In the genomic region with DNA sequence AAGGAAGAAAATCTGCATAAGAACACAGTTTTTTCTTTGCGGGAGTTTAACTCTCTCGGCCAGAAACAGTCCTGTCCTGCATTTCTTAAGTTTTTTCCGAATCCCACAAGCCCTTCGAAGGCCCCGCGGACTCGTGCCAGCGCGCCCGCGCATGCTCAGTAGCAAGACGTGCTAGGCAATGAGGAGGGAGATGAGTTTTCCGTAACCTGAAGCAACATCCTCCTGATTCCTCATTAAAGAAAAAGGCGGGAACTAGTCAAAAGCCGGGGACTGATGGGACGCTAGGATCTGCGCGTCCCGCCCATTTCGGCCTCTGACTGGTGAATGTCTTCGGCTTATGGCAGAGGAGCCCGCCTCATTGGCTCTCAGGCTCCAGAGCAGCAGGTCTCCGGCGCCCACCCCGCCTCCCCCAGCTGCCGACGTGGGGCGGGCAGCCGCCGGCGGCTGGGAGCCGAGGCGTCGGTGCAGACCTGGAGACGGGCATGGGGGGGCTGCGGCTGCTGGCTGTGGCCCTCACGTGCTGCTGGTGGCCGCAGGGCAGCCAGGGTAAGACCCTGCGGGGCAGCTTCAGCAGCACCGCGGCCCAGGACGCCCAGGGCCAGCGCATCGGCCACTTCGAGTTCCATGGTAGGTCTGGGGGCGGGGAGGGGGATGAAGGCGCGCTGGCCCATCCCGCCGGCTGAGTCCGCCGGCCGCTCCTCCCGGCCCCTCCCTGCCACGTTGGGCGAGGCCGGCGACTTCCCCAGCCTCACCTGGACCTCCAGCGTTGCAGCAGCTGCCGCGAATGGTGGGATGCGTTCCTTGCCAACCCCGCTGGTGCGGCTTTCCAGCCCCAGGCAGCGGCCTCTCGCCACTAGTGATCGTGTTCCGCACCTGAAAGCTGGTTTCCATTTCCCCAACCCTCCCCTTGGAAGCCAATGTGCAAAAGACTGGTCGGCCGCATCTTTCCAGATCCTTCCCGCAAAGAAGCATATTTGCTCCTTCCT, we compare ENCODE assay signal across 8 cellular contexts. TPM values are rescaled to one million over a fixed set of nuclear protein-coding genes. Genes with fewer than 3 reads are reported as not detected.
DNase-seq lines count a peak whose midpoint lies in the region; ATAC-seq and TF ChIP-seq lines count a peak whose summit lies in the region.

A gene (plus strand): TSS at position 412 of the 986 bp plus-strand sequence. CDS start 71 bp downstream, at position 483.

- H3K4me1 Mint-ChIP-seq in type B pancreatic cell (ENCODE audit: unreplicated experiment), result peaks cover 8% of the 10 kb centered on the region

- H3K27ac Mint-ChIP-seq in type B pancreatic cell, result peak within 1 kb of the TSS; percentile 87

- H3K9me3 Mint-ChIP-seq in type B pancreatic cell, result peaks cover 5% of the 10 kb centered on the region

- intact Hi-C loops in left cardiac atrium (cut with DNase I), result no loop called here
- intact Hi-C loops in posterior cingulate gyrus (cut with DNase I), result no loop called here

- peaks cover 14% of the 10 kb centered on the region for H3K36me3 Mint-ChIP-seq in type B pancreatic cell

- no peaks in the 10 kb centered on the region for H3K27me3 Mint-ChIP-seq in type B pancreatic cell

- H3K4me3 Mint-ChIP-seq in type B pancreatic cell, result peak within 1 kb of the TSS; percentile 90

- in situ Hi-C loops in GM13977 (cut with MboI; ENCODE audit: low pct_unique_long_range_greater_than_20kb, low sequenced_read_pairs, unreplicated experiment), result no loop called here

- peak; percentile 99 for ATAC-seq in HG02852 (IDR thresholded peaks at IDR 0.05; ENCODE audit: unreplicated experiment)
- peak; percentile 99 to 100 for ATAC-seq in left cardiac atrium

- peak; percentile 97 for DNase-seq in GM13977 (ENCODE audit: low spot score)
- peak; percentile 98 for DNase-seq in NCI-H1436 treated with DMSO at 0.1 percent for 48 hours (lab: John Stamatoyannopoulos, UW)
- peak; percentile 72 to 98 (median 80) for DNase-seq in T-helper 1 cell
- peak; percentile 31 to 98 (median 92) for DNase-seq in amygdala (lab: John Stamatoyannopoulos, UW)
- peak; percentile 98 for DNase-seq in left cardiac atrium
- peak; percentile 88 to 99 (median 94) for DNase-seq in posterior cingulate gyrus
- DNase-seq in type B pancreatic cell (ENCODE audit: extremely low spot score, unreplicated experiment), result peak; percentile 92

- TF ChIP-seq CTCF in GM13977 (IDR thresholded peaks at IDR 0.05; ENCODE audit: extremely low read depth, insufficient read depth, missing control alignments) (no peak), type B pancreatic cell (conservative IDR thresholded peaks at IDR 0.05) (no peak)

RNA-seq across cellular contexts. Expression of the gene that starts here (rescaled TPM):
- 1 to 10 TPM; 4.9 TPM for total RNA-seq in left cardiac atrium
- total RNA-seq in type B pancreatic cell (ENCODE audit: low replicate concordance), result 6.1 and 6.6 TPM in 2 replicates

Comparison
In these comparisons a context has a peak if more than half of its experiments do, and no peak if none do; other contexts are left out.
1. Peak in every context shown above with its lines: DNase-seq and ATAC-seq.